Comparison of ENCODE assay signal across 12 cellular contexts in genomic region chr9:31394040-31394473, GRCh38.
DNase-seq lines count a peak whose midpoint lies in the region; ATAC-seq and TF ChIP-seq lines count a peak whose summit lies in the region.
"Had no signal": no experiment of that assay in that cellular context is flagged by ENCODE, and none has a peak within 500 bp of the region (broad histone marks: within the 10 kb centered on the region; RNA-seq: fewer than 3 reads in every experiment).

No MANE protein-coding gene starts in this region.

- H3K79me2 ChIP-seq in osteoblast (ENCODE audit: insufficient read depth, low read length) = no peaks in the 10 kb centered on the region

- TF ChIP-seq POLR2A in body of pancreas (IDR thresholded peaks at IDR 0.05) = no peak

- intact Hi-C loops in body of pancreas (cut with DNase I) = no loop called here

- no peaks in the 10 kb centered on the region for H3K36me3 ChIP-seq in body of pancreas (replicated peaks in 1 of 2; ENCODE audit: insufficient read depth in 1 of 2, low read depth in 2 of 2)
- H3K36me3 ChIP-seq in osteoblast (ENCODE audit: insufficient read depth, low read length) = no peaks in the 10 kb centered on the region
- H3K36me3 ChIP-seq: suprapubic skin had no signal

- H3K4me1 ChIP-seq in body of pancreas (no peaks in the 10 kb centered on the region), osteoblast (ENCODE audit: insufficient read depth, low read length) (no peaks in the 10 kb centered on the region)
- H3K4me1 ChIP-seq: suprapubic skin had no signal

- H4K20me1 ChIP-seq in osteoblast (ENCODE audit: insufficient read depth, low read length) = no peaks in the 10 kb centered on the region

- peak; percentile 54 for ATAC-seq in HG03571 (IDR thresholded peaks at IDR 0.05; ENCODE audit: unreplicated experiment)
- ATAC-seq in body of pancreas = no peak

- DNase-seq in NCI-H1417 (lab: John Stamatoyannopoulos, UW) (peak in 2 of 3 experiments; percentile 0 to 28), NCI-H1417 treated with DMSO at 0.1 percent for 48 hours (lab: John Stamatoyannopoulos, UW) (no peak), astrocyte of the cerebellum (ENCODE audit: low read depth) (peak; percentile 60), skeletal muscle cell (ENCODE audit: low read depth) (peak; percentile 78), body of pancreas (no peak), osteoblast (ENCODE audit: insufficient read length, low spot score, missing footprints) (no peak)
- no peak for DNase-seq in activated CD4-positive, alpha-beta T cell treated with anti-CD3 and anti-CD28 coated beads, Interleukin-2, amount 50 U/mL, for 1 hour
- DNase-seq: 8988T; activated CD4-positive, CD25-positive, alpha-beta regulatory T cell; NCI-H1930 had no signal

- no peak overlapping the region for H3K27ac ChIP-seq in body of pancreas
- H3K27ac ChIP-seq in osteoblast (ENCODE audit: low read depth, low read length) = no peak overlapping the region
- H3K27ac ChIP-seq: suprapubic skin had no signal

- H3K27me3 ChIP-seq in body of pancreas (no peaks in the 10 kb centered on the region), osteoblast (ENCODE audit: insufficient read depth, low read length) (no peaks in the 10 kb centered on the region)
- H3K27me3 ChIP-seq: suprapubic skin had no signal

- no peak for TF ChIP-seq CTCF in astrocyte of the cerebellum (IDR thresholded peaks at IDR 0.05; ENCODE audit: low read depth, low read length, missing control alignments)
- no peak for TF ChIP-seq CTCF in body of pancreas (IDR thresholded peaks at IDR 0.05)
- no peak for TF ChIP-seq CTCF in osteoblast (IDR thresholded peaks at IDR 0.05; ENCODE audit: extremely low read depth, low read depth, low read length)

- H3K9me3 ChIP-seq in body of pancreas = no peaks in the 10 kb centered on the region
- H3K9me3 ChIP-seq in osteoblast (ENCODE audit: low read depth, low read length) = no peaks in the 10 kb centered on the region
- H3K9me3 ChIP-seq: suprapubic skin had no signal

- 24 to 31% methylated on average over 2 of the region's 2 CpGs for WGBS in body of pancreas, 2 donors

- H3K4me3 ChIP-seq in astrocyte of the cerebellum (ENCODE audit: low read depth, low read length) (no peak overlapping the region), skeletal muscle cell (ENCODE audit: low read depth, low read length) (no peak overlapping the region), body of pancreas (no peak overlapping the region), osteoblast (ENCODE audit: insufficient read depth, low read length) (no peak overlapping the region)
- H3K4me3 ChIP-seq: suprapubic skin had no signal

- in situ Hi-C loops in astrocyte of the cerebellum (cut with HindIII; ENCODE audit: low sequenced_read_pairs) = no loop called here

- H3K4me2 ChIP-seq in osteoblast (ENCODE audit: insufficient read depth, low read length) = no peak overlapping the region

- no peak overlapping the region for H2AFZ ChIP-seq in osteoblast (ENCODE audit: low read length)

Comparison
In these comparisons a context has a peak if more than half of its experiments do, and no peak if none do; other contexts are left out.
1. DNase-seq: peak in NCI-H1417 (2 of 3), astrocyte of the cerebellum (single experiment) and skeletal muscle cell (single experiment); none in NCI-H1417 treated with DMSO at 0.1 percent for 48 hours (single experiment), body of pancreas (0 of 4), activated CD4-positive, alpha-beta T cell treated with anti-CD3 and anti-CD28 coated beads, Interleukin-2, amount 50 U/mL, for 1 hour (single experiment) and osteoblast (single experiment).